ENCODE assay signal across 2 cellular contexts in the genomic region with DNA sequence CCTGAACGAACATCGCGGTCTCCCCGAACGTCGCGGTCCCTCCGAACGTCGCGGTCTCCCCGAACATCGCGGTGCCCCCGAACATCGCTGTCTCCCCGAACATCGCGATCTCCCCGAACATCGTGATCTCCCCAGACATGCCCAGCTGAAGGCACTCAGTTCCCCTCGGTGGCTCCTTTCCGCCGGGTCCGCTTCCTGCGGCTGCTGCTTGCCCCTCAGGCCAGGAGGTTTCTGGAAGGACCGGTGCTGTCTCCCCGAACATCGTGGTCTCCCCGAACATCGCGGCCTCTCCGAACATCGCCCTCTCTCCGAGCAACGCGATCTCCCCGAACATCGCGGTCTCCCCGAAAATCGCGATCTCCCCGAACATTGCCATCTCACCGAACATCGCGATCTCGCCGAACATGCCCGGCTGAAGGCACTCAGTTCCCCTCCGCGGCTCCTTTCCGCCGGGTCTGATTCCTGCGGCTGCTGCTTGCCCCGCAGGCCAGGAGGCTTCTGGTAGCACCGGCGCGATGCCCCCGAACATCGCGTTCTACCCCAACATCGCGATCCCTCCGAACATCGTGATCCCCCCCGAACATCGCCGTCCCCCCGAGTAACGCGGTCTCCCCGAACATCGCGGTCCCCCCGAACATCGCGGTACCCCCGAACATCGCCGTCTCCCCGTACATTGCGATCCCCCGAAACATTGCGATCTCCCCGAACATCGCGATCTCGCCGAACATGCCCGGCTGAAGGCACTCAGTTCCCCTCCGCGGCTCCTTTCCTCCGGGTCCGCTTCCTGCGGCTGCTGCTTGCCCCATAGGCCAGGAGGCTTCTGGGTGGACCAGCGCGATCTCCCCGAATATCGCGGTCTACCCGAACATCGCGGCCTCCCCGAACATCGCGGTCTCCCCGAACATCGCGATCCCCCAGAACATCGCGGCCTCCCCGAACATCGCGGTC.
A peak's percentile ranks its signal among the peaks of the same experiment; 100 is the strongest.
TF ChIP-seq lines count a peak whose summit lies in the region.

No MANE protein-coding gene starts in this region.

TF ChIP-seq in SK-N-SH treated with all-trans-retinoic acid at 6 μM for 48 hours, 23 proteins besides CTCF, POLR2A, EP300 and RAD21:
- no peak for TF ChIP-seq TCF4 (CRISPR knock-in tag; IDR thresholded peaks at IDR 0.05; ENCODE audit: borderline replicate concordance)
- no peak for TF ChIP-seq SNAI2 (CRISPR knock-in tag; IDR thresholded peaks at IDR 0.05)
- TF ChIP-seq ESRRG (CRISPR knock-in tag; IDR thresholded peaks at IDR 0.05), result no peak
- TF ChIP-seq, protein P1, sequence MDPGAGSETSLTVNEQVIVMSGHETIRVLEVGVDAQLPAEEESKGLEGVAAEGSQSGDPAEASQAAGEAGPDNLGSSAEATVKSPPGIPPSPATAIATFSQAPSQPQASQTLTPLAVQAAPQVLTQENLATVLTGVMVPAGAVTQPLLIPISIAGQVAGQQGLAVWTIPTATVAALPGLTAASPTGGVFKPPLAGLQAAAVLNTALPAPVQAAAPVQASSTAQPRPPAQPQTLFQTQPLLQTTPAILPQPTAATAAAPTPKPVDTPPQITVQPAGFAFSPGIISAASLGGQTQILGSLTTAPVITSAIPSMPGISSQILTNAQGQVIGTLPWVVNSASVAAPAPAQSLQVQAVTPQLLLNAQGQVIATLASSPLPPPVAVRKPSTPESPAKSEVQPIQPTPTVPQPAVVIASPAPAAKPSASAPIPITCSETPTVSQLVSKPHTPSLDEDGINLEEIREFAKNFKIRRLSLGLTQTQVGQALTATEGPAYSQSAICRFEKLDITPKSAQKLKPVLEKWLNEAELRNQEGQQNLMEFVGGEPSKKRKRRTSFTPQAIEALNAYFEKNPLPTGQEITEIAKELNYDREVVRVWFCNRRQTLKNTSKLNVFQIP (CRISPR knock-in tag; IDR thresholded peaks at IDR 0.05; ENCODE audit: borderline replicate concordance, low read depth), result no peak
- no peak for TF ChIP-seq ZC3H10 (CRISPR knock-in tag; IDR thresholded peaks at IDR 0.05)
- TF ChIP-seq, protein P2, sequence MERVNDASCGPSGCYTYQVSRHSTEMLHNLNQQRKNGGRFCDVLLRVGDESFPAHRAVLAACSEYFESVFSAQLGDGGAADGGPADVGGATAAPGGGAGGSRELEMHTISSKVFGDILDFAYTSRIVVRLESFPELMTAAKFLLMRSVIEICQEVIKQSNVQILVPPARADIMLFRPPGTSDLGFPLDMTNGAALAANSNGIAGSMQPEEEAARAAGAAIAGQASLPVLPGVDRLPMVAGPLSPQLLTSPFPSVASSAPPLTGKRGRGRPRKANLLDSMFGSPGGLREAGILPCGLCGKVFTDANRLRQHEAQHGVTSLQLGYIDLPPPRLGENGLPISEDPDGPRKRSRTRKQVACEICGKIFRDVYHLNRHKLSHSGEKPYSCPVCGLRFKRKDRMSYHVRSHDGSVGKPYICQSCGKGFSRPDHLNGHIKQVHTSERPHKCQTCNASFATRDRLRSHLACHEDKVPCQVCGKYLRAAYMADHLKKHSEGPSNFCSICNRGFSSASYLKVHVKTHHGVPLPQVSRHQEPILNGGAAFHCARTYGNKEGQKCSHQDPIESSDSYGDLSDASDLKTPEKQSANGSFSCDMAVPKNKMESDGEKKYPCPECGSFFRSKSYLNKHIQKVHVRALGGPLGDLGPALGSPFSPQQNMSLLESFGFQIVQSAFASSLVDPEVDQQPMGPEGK (CRISPR knock-in tag; IDR thresholded peaks at IDR 0.05; ENCODE audit: borderline replicate concordance), result no peak
- no peak for TF ChIP-seq ZNF70 (CRISPR knock-in tag; IDR thresholded peaks at IDR 0.05)
- TF ChIP-seq, protein P3, sequence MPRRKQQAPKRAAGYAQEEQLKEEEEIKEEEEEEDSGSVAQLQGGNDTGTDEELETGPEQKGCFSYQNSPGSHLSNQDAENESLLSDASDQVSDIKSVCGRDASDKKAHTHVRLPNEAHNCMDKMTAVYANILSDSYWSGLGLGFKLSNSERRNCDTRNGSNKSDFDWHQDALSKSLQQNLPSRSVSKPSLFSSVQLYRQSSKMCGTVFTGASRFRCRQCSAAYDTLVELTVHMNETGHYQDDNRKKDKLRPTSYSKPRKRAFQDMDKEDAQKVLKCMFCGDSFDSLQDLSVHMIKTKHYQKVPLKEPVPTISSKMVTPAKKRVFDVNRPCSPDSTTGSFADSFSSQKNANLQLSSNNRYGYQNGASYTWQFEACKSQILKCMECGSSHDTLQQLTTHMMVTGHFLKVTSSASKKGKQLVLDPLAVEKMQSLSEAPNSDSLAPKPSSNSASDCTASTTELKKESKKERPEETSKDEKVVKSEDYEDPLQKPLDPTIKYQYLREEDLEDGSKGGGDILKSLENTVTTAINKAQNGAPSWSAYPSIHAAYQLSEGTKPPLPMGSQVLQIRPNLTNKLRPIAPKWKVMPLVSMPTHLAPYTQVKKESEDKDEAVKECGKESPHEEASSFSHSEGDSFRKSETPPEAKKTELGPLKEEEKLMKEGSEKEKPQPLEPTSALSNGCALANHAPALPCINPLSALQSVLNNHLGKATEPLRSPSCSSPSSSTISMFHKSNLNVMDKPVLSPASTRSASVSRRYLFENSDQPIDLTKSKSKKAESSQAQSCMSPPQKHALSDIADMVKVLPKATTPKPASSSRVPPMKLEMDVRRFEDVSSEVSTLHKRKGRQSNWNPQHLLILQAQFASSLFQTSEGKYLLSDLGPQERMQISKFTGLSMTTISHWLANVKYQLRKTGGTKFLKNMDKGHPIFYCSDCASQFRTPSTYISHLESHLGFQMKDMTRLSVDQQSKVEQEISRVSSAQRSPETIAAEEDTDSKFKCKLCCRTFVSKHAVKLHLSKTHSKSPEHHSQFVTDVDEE (CRISPR knock-in tag; IDR thresholded peaks at IDR 0.05), result no peak
- TF ChIP-seq, protein P4, sequence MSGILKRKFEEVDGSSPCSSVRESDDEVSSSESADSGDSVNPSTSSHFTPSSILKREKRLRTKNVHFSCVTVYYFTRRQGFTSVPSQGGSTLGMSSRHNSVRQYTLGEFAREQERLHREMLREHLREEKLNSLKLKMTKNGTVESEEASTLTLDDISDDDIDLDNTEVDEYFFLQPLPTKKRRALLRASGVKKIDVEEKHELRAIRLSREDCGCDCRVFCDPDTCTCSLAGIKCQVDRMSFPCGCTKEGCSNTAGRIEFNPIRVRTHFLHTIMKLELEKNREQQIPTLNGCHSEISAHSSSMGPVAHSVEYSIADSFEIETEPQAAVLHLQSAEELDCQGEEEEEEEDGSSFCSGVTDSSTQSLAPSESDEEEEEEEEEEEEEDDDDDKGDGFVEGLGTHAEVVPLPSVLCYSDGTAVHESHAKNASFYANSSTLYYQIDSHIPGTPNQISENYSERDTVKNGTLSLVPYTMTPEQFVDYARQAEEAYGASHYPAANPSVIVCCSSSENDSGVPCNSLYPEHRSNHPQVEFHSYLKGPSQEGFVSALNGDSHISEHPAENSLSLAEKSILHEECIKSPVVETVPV (CRISPR knock-in tag; IDR thresholded peaks at IDR 0.05), result no peak
- TF ChIP-seq ZNF565 (CRISPR knock-in tag; conservative IDR thresholded peaks at IDR 0.05; ENCODE audit: low read depth), result no peak
- no peak for TF ChIP-seq PPARA (CRISPR knock-in tag; IDR thresholded peaks at IDR 0.05; ENCODE audit: borderline replicate concordance)
- TF ChIP-seq RARB (CRISPR knock-in tag; IDR thresholded peaks at IDR 0.05), result no peak
- no peak for TF ChIP-seq ISL1 (CRISPR knock-in tag; IDR thresholded peaks at IDR 0.05)
- no peak for TF ChIP-seq ZFP3 (CRISPR knock-in tag; IDR thresholded peaks at IDR 0.05)
- TF ChIP-seq OSR1 (CRISPR knock-in tag; IDR thresholded peaks at IDR 0.05), result no peak
- TF ChIP-seq TOX (CRISPR knock-in tag; IDR thresholded peaks at IDR 0.05; ENCODE audit: borderline replicate concordance), result no peak

TF ChIP-seq in H1, 55 proteins besides CTCF, POLR2A, EP300 and RAD21:
- TF ChIP-seq ZNF274 (IDR thresholded peaks at IDR 0.05; ENCODE audit: borderline replicate concordance, extremely low read depth, low read length) (no peak), CHD2 (IDR thresholded peaks at IDR 0.05; ENCODE audit: low read length) (0 out of 2 replicates have a peak, but pooled peaks have one; percentile 16), RBBP5 (IDR thresholded peaks at IDR 0.05; ENCODE audit: borderline replicate concordance, low read depth, low read length) (no peak), CBX8 (IDR thresholded peaks at IDR 0.05; ENCODE audit: borderline replicate concordance, low read depth, low read length) (peak; percentile 46; the same call in 1 of the 2 replicates), RNF2 (IDR thresholded peaks at IDR 0.05; ENCODE audit: borderline replicate concordance, low read depth, low read length, missing control alignments, poor library complexity, severe bottlenecking) (peak; percentile 84), SUZ12 (IDR thresholded peaks at IDR 0.05; ENCODE audit: low read length) (peak; percentile 100), BACH1 (IDR thresholded peaks at IDR 0.05; ENCODE audit: low read length) (peak; percentile 73), EZH2 (IDR thresholded peaks at IDR 0.05; ENCODE audit: low read depth, low read length, severe bottlenecking) (peak; percentile 100)
- TF ChIP-seq, protein P5, sequence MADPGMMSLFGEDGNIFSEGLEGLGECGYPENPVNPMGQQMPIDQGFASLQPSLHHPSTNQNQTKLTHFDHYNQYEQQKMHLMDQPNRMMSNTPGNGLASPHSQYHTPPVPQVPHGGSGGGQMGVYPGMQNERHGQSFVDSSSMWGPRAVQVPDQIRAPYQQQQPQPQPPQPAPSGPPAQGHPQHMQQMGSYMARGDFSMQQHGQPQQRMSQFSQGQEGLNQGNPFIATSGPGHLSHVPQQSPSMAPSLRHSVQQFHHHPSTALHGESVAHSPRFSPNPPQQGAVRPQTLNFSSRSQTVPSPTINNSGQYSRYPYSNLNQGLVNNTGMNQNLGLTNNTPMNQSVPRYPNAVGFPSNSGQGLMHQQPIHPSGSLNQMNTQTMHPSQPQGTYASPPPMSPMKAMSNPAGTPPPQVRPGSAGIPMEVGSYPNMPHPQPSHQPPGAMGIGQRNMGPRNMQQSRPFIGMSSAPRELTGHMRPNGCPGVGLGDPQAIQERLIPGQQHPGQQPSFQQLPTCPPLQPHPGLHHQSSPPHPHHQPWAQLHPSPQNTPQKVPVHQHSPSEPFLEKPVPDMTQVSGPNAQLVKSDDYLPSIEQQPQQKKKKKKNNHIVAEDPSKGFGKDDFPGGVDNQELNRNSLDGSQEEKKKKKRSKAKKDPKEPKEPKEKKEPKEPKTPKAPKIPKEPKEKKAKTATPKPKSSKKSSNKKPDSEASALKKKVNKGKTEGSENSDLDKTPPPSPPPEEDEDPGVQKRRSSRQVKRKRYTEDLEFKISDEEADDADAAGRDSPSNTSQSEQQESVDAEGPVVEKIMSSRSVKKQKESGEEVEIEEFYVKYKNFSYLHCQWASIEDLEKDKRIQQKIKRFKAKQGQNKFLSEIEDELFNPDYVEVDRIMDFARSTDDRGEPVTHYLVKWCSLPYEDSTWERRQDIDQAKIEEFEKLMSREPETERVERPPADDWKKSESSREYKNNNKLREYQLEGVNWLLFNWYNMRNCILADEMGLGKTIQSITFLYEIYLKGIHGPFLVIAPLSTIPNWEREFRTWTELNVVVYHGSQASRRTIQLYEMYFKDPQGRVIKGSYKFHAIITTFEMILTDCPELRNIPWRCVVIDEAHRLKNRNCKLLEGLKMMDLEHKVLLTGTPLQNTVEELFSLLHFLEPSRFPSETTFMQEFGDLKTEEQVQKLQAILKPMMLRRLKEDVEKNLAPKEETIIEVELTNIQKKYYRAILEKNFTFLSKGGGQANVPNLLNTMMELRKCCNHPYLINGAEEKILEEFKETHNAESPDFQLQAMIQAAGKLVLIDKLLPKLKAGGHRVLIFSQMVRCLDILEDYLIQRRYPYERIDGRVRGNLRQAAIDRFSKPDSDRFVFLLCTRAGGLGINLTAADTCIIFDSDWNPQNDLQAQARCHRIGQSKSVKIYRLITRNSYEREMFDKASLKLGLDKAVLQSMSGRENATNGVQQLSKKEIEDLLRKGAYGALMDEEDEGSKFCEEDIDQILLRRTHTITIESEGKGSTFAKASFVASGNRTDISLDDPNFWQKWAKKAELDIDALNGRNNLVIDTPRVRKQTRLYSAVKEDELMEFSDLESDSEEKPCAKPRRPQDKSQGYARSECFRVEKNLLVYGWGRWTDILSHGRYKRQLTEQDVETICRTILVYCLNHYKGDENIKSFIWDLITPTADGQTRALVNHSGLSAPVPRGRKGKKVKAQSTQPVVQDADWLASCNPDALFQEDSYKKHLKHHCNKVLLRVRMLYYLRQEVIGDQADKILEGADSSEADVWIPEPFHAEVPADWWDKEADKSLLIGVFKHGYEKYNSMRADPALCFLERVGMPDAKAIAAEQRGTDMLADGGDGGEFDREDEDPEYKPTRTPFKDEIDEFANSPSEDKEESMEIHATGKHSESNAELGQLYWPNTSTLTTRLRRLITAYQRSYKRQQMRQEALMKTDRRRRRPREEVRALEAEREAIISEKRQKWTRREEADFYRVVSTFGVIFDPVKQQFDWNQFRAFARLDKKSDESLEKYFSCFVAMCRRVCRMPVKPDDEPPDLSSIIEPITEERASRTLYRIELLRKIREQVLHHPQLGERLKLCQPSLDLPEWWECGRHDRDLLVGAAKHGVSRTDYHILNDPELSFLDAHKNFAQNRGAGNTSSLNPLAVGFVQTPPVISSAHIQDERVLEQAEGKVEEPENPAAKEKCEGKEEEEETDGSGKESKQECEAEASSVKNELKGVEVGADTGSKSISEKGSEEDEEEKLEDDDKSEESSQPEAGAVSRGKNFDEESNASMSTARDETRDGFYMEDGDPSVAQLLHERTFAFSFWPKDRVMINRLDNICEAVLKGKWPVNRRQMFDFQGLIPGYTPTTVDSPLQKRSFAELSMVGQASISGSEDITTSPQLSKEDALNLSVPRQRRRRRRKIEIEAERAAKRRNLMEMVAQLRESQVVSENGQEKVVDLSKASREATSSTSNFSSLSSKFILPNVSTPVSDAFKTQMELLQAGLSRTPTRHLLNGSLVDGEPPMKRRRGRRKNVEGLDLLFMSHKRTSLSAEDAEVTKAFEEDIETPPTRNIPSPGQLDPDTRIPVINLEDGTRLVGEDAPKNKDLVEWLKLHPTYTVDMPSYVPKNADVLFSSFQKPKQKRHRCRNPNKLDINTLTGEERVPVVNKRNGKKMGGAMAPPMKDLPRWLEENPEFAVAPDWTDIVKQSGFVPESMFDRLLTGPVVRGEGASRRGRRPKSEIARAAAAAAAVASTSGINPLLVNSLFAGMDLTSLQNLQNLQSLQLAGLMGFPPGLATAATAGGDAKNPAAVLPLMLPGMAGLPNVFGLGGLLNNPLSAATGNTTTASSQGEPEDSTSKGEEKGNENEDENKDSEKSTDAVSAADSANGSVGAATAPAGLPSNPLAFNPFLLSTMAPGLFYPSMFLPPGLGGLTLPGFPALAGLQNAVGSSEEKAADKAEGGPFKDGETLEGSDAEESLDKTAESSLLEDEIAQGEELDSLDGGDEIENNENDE (IDR thresholded peaks at IDR 0.05; ENCODE audit: insufficient replicate concordance, low read length), result no peak
TF ChIP-seq in H1: peak in this region for 6.
